Comparison of ENCODE assay signal across 8 cellular contexts in the genomic region with DNA sequence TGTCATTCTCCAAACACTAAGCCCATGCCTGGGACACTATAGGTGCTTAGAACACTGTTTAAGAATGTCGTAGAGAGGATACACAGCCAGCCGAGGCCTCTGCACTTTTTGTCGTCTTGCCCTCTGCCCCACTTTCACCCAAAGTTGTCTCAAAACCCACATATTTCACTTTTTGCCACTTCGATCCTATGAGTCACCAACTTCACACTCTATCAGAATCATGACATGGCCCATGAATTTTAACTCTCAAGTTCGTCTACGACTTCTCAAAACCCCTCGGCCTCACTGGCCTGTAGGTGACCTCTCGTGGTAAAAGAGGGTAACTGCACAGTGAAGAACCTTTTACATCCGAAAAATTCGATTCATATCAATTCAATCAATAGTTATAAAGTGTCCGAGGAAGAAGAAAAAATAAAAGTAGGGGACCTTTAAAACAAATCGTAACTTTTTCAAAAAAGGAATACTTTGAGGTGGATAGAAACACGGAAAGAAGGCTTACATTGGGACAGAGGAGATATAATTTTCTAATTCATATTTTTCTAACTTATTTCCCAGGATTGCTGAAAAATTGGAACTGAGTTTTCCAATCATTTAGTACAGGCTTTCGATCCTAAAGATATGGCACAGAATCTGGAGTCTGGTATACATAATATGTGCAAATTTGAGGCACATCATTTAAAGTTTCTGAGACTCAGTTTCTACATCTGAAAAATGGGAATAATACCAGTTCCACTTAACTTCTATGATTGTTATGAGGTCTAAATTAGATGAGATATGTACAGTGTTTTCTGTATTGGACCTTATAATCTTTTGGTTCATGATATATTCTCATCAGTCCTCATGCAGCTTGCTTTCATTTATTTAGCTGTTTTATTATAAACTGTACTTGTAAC.
DNase-seq lines count a peak whose midpoint lies in the region; ATAC-seq and TF ChIP-seq lines count a peak whose summit lies in the region.

No MANE protein-coding gene starts in this region.

- H3K27me3 ChIP-seq in H7 (ENCODE audit: control insufficient read depth, insufficient read depth, low read length): no peaks in the 10 kb centered on the region

- no peak overlapping the region for H3K4me3 ChIP-seq in H7 (ENCODE audit: insufficient read depth, low read depth, low read length)

- peak; percentile 88 for TF ChIP-seq CTCF in MCF 10A (IDR thresholded peaks at IDR 0.05; ENCODE audit: unreplicated experiment)

- H3K27ac Mint-ChIP-seq in MCF 10A (ENCODE audit: low read depth, unreplicated experiment): no peak overlapping the region
- peak overlapping the region in 1 of 2 donors; percentile 63 for H3K27ac Mint-ChIP-seq in stimulated activated naive CD8-positive, alpha-beta T cell treated with anti-CD3 and anti-CD28 coated beads, Interleukin-15, amount 100 ng/mL, for 72 hours

- H3K9me3 Mint-ChIP-seq in MCF 10A (ENCODE audit: unreplicated experiment): no peaks in the 10 kb centered on the region
- no peaks in the 10 kb centered on the region for H3K9me3 Mint-ChIP-seq in stimulated activated naive CD8-positive, alpha-beta T cell treated with anti-CD3 and anti-CD28 coated beads, Interleukin-15, amount 100 ng/mL, for 72 hours

- intact Hi-C loops in MCF 10A (cut with micrococcal nuclease): loop anchor here (1.0 to 2.0 kb wide), 2 partner anchors 127 to 329 kb away; no protein-coding TSS in a partner anchor

- DNase-seq in NCI-H2029 (lab: John Stamatoyannopoulos, UW): peak; percentile 16
- DNase-seq in NCI-H2029 treated with DMSO at 0.1 percent for 48 hours (lab: John Stamatoyannopoulos, UW): no peak
- DNase-seq in H7: peak; percentile 41
- peak; percentile 74 for DNase-seq in NCI-H748 (lab: John Stamatoyannopoulos, UW; ENCODE audit: unreplicated experiment)
- peak; percentile 55 for DNase-seq in MCF 10A (ENCODE audit: unreplicated experiment)
- DNase-seq in inferior parietal cortex (ENCODE audit: extremely low spot score): peak; percentile 57
- peak; percentile 18 for DNase-seq in stimulated activated naive CD8-positive, alpha-beta T cell treated with anti-CD3 and anti-CD28 coated beads, Interleukin-15, amount 100 ng/mL, for 72 hours
- DNase-seq in cortex of kidney (lab: John Stamatoyannopoulos, UW): no peak

- peaks cover under 1% of the 10 kb centered on the region for H3K4me1 Mint-ChIP-seq in MCF 10A (ENCODE audit: insufficient read depth, unreplicated experiment)
- peaks cover 6% of the 10 kb centered on the region for H3K4me1 Mint-ChIP-seq in stimulated activated naive CD8-positive, alpha-beta T cell treated with anti-CD3 and anti-CD28 coated beads, Interleukin-15, amount 100 ng/mL, for 72 hours

- peaks cover 66% of the 10 kb centered on the region for H3K27me3 Mint-ChIP-seq in MCF 10A (ENCODE audit: insufficient read depth, unreplicated experiment)
- H3K27me3 Mint-ChIP-seq in stimulated activated naive CD8-positive, alpha-beta T cell treated with anti-CD3 and anti-CD28 coated beads, Interleukin-15, amount 100 ng/mL, for 72 hours: peaks cover 35% of the 10 kb centered on the region

- ATAC-seq in stimulated activated naive CD8-positive, alpha-beta T cell treated with anti-CD3 and anti-CD28 coated beads, Interleukin-15, amount 100 ng/mL, for 72 hours: peak; percentile 53

- H3K4me3 Mint-ChIP-seq in MCF 10A (ENCODE audit: unreplicated experiment): no peak overlapping the region
- H3K4me3 Mint-ChIP-seq in stimulated activated naive CD8-positive, alpha-beta T cell treated with anti-CD3 and anti-CD28 coated beads, Interleukin-15, amount 100 ng/mL, for 72 hours: no peak overlapping the region

- BruUV-seq in MCF 10A (replicated peaks; lab: Mats Ljungman, UMichigan): no TSS peak

- POLR2A ChIA-PET in MCF 10A (lab: Yijun Ruan, JAX): interaction anchor here (0.5 to 0.6 kb wide), 2 partner anchors 80 to 235 kb away, joined by 3 to 4 read pairs; no protein-coding TSS in a partner anchor

- CTCF ChIA-PET in MCF 10A (lab: Yijun Ruan, JAX): interaction anchor here (0.9 to 5.4 kb wide), 6 partner anchors 18 to 128 kb away, joined by 3 to 97 read pairs (median 3); no protein-coding TSS in a partner anchor

- H3K36me3 ChIP-seq in H7 (replicated peaks; ENCODE audit: control insufficient read depth, insufficient read depth, low read length): no peaks in the 10 kb centered on the region

- no peaks in the 10 kb centered on the region for H3K36me3 Mint-ChIP-seq in MCF 10A (ENCODE audit: insufficient read depth, unreplicated experiment)

Comparison
In these comparisons a context has a peak if more than half of its experiments do, and no peak if none do; other contexts are left out.
1. DNase-seq: peak in NCI-H2029 (single experiment), H7 (single experiment), NCI-H748 (single experiment), MCF 10A (single experiment), inferior parietal cortex (single experiment) and stimulated activated naive CD8-positive, alpha-beta T cell treated with anti-CD3 and anti-CD28 coated beads, Interleukin-15, amount 100 ng/mL, for 72 hours (2 of 2); none in NCI-H2029 treated with DMSO at 0.1 percent for 48 hours (single experiment) and cortex of kidney (single experiment).